ENCODE assay signal across 1 cellular context in the genomic region with DNA sequence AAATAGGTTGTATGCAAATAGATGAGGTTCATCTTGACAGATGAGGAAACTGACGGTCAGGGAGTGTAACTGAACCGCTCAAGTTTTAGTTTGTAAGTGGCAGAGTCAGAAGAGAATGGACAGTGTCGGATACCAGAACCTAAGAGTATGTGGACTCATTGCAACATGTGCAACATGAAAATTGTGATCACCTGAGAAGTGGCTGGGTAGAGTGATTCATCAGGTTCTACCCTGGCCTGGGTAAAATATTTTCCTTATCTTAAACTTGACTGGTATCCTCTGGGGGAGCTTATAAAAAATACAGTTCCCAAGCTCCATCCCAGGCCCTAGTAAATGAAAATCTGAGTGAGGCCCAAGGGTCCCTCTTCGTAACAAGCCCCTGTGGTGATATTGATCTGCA.
TF ChIP-seq lines count a peak whose summit lies in the region.

No MANE protein-coding gene starts in this region.

TF ChIP-seq in SK-N-SH, 30 proteins besides CTCF, POLR2A, EP300 and RAD21 (continued from another document):
- TF ChIP-seq MEF2A (IDR thresholded peaks at IDR 0.05; ENCODE audit: borderline replicate concordance, low read depth), result no peak
- no peak for TF ChIP-seq FOXM1 (IDR thresholded peaks at IDR 0.05; ENCODE audit: low read depth)
- TF ChIP-seq POLR2AphosphoS5 (IDR thresholded peaks at IDR 0.05; ENCODE audit: low read depth, low read length), result no peak
- TF ChIP-seq YY1 (IDR thresholded peaks at IDR 0.05; ENCODE audit: low read depth), result no peak
- TF ChIP-seq, protein P1, sequence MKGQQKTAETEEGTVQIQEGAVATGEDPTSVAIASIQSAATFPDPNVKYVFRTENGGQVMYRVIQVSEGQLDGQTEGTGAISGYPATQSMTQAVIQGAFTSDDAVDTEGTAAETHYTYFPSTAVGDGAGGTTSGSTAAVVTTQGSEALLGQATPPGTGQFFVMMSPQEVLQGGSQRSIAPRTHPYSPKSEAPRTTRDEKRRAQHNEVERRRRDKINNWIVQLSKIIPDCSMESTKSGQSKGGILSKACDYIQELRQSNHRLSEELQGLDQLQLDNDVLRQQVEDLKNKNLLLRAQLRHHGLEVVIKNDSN (IDR thresholded peaks at IDR 0.05; ENCODE audit: borderline replicate concordance, low read depth), result no peak
- no peak for TF ChIP-seq ELF1 (IDR thresholded peaks at IDR 0.05)
- no peak for TF ChIP-seq PBX3 (IDR thresholded peaks at IDR 0.05)
- TF ChIP-seq SMC3 (IDR thresholded peaks at IDR 0.05; ENCODE audit: low read depth, low read length), result no peak
TF ChIP-seq in SK-N-SH: peak in this region for 0.
